In the genomic region with DNA sequence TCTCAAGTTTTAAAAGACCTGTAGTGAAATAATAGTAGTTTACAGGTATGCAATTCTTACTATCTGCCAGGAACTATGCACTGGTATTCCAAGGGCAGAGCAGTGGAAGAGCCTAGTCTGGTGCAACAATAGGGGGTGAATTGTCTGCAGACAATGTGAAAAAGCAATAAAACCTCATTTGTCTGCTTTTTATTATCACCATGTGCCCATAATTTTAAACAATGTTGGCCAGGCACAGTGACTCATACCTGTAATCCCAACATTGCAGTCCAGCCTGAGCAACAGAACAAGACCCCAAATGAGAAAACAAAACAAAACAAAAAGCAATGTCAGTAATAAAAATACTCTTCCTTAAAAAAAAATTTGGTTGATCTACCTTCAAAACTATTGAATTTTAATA, we compare ENCODE assay signal across 1 cellular context.
TF ChIP-seq lines count a peak whose summit lies in the region.

No MANE protein-coding gene starts in this region.

TF ChIP-seq in HEK293, 187 proteins besides CTCF, POLR2A, EP300 and RAD21 (continued from another document):
- TF ChIP-seq, protein P1, sequence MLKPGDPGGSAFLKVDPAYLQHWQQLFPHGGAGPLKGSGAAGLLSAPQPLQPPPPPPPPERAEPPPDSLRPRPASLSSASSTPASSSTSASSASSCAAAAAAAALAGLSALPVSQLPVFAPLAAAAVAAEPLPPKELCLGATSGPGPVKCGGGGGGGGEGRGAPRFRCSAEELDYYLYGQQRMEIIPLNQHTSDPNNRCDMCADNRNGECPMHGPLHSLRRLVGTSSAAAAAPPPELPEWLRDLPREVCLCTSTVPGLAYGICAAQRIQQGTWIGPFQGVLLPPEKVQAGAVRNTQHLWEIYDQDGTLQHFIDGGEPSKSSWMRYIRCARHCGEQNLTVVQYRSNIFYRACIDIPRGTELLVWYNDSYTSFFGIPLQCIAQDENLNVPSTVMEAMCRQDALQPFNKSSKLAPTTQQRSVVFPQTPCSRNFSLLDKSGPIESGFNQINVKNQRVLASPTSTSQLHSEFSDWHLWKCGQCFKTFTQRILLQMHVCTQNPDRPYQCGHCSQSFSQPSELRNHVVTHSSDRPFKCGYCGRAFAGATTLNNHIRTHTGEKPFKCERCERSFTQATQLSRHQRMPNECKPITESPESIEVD (tag by site-specific recombination; IDR thresholded peaks at IDR 0.05), result peak; percentile 52
